In the genomic region with DNA sequence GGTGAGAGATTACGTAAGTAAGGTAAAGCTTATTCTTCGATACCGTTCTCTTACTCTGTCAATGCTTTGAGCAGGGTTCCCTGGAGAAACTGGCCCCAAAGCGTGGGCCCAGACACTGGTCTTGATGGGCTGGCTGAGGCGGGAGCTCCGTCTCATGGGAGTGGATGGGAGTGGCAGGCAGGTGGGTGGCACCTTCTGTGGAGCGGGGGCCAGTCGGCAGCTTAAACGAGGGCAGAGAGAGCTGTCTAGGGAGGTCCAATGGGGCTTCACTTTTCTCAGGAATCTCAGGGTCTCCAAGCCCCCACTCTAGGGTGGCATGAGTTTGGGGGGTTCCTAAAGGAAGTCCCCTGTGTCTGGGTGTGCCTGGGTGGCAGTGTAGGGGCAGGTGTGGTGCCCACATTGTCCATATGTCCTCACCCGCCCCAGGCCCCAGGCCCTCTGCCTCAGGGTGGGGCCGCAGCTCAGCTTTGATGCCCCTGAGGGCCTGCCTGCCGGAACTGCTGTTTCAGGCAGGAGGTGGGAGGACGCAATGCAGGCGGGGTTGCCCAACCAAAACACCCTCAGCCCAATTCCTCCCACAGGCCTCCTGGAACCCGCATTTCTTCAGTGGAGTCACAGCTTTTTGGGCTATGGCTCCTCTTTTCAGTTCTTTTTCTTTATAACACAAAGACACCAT, we compare ENCODE assay signal across 1 cellular context.
A peak's percentile ranks its signal among the peaks of the same experiment; 100 is the strongest.
TF ChIP-seq lines count a peak whose summit lies in the region.

No MANE protein-coding gene starts in this region.

TF ChIP-seq in K562, 482 proteins besides CTCF, POLR2A, EP300 and RAD21 (continued from another document):
- TF ChIP-seq SAFB2 (IDR thresholded peaks at IDR 0.05; ENCODE audit: borderline replicate concordance, low read depth, low read length, severe bottlenecking) (no peak), HDAC1 (IDR thresholded peaks at IDR 0.05) (no peak), FOXK2 (conservative IDR thresholded peaks at IDR 0.05 in 1 of 2, IDR thresholded peaks at IDR 0.05 in 1 of 2; ENCODE audit: low read depth in 2 of 2) (no peak), FOXK1 (CRISPR knock-in tag; IDR thresholded peaks at IDR 0.05; ENCODE audit: borderline replicate concordance) (no peak), CREM (IDR thresholded peaks at IDR 0.05; ENCODE audit: low read depth) (no peak), PTRF (tag; IDR thresholded peaks at IDR 0.05) (no peak), SOX6 (IDR thresholded peaks at IDR 0.05) (no peak), BHLHE40 (IDR thresholded peaks at IDR 0.05; ENCODE audit: low read length) (no peak), ZNF23 (CRISPR knock-in tag; IDR thresholded peaks at IDR 0.05) (no peak), ZFX (CRISPR knock-in tag; IDR thresholded peaks at IDR 0.05) (peak; percentile 33), BRCA1 (IDR thresholded peaks at IDR 0.05) (no peak), BRCA1 (CRISPR knock-in tag; IDR thresholded peaks at IDR 0.05) (0 out of 2 replicates have a peak, but pooled peaks have one; percentile 28), NRF1 (conservative IDR thresholded peaks at IDR 0.05 in 1 of 2, IDR thresholded peaks at IDR 0.05 in 1 of 2) (no peak), MTA1 (IDR thresholded peaks at IDR 0.05; ENCODE audit: borderline replicate concordance) (no peak), CBX1 (IDR thresholded peaks at IDR 0.05; ENCODE audit: low read depth) (0 out of 2 replicates have a peak, but pooled peaks have one; percentile 4), ZNF584 (CRISPR knock-in tag; IDR thresholded peaks at IDR 0.05; ENCODE audit: low read depth) (0 out of 2 replicates have a peak, but pooled peaks have one; percentile 21), BRD9 (IDR thresholded peaks at IDR 0.05; ENCODE audit: low read depth, partially characterized antibody) (no peak), ZNF780A (CRISPR knock-in tag; IDR thresholded peaks at IDR 0.05) (no peak), ZC3H4 (CRISPR knock-in tag; IDR thresholded peaks at IDR 0.05; ENCODE audit: borderline replicate concordance) (peak; percentile 74), ZC3H11A (IDR thresholded peaks at IDR 0.05; ENCODE audit: low read depth, low read length) (no peak), L3MBTL2 (IDR thresholded peaks at IDR 0.05) (no peak), HLTF (IDR thresholded peaks at IDR 0.05) (no peak), ARID1B (IDR thresholded peaks at IDR 0.05) (no peak), SRSF7 (optimal IDR thresholded peaks at IDR 0.05; ENCODE audit: low read depth, low read length) (no peak), SAFB (IDR thresholded peaks at IDR 0.05; ENCODE audit: borderline replicate concordance, low read depth, low read length) (no peak)
- TF ChIP-seq, protein P1, sequence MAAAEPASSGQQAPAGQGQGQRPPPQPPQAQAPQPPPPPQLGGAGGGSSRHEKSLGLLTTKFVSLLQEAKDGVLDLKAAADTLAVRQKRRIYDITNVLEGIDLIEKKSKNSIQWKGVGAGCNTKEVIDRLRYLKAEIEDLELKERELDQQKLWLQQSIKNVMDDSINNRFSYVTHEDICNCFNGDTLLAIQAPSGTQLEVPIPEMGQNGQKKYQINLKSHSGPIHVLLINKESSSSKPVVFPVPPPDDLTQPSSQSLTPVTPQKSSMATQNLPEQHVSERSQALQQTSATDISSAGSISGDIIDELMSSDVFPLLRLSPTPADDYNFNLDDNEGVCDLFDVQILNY (CRISPR knock-in tag; IDR thresholded peaks at IDR 0.05): no peak
- TF ChIP-seq, protein P2, sequence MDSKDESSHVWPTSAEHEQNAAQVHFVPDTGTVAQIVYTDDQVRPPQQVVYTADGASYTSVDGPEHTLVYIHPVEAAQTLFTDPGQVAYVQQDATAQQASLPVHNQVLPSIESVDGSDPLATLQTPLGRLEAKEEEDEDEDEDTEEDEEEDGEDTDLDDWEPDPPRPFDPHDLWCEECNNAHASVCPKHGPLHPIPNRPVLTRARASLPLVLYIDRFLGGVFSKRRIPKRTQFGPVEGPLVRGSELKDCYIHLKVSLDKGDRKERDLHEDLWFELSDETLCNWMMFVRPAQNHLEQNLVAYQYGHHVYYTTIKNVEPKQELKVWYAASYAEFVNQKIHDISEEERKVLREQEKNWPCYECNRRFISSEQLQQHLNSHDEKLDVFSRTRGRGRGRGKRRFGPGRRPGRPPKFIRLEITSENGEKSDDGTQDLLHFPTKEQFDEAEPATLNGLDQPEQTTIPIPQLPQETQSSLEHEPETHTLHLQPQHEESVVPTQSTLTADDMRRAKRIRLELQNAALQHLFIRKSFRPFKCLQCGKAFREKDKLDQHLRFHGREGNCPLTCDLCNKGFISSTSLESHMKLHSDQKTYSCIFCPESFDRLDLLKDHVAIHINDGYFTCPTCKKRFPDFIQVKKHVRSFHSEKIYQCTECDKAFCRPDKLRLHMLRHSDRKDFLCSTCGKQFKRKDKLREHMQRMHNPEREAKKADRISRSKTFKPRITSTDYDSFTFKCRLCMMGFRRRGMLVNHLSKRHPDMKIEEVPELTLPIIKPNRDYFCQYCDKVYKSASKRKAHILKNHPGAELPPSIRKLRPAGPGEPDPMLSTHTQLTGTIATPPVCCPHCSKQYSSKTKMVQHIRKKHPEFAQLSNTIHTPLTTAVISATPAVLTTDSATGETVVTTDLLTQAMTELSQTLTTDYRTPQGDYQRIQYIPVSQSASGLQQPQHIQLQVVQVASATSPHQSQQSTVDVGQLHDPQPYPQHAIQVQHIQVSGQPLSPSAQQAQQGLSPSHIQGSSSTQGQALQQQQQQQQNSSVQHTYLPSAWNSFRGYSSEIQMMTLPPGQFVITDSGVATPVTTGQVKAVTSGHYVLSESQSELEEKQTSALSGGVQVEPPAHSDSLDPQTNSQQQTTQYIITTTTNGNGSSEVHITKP (IDR thresholded peaks at IDR 0.05; ENCODE audit: partially characterized antibody): no peak
- TF ChIP-seq, protein P3, sequence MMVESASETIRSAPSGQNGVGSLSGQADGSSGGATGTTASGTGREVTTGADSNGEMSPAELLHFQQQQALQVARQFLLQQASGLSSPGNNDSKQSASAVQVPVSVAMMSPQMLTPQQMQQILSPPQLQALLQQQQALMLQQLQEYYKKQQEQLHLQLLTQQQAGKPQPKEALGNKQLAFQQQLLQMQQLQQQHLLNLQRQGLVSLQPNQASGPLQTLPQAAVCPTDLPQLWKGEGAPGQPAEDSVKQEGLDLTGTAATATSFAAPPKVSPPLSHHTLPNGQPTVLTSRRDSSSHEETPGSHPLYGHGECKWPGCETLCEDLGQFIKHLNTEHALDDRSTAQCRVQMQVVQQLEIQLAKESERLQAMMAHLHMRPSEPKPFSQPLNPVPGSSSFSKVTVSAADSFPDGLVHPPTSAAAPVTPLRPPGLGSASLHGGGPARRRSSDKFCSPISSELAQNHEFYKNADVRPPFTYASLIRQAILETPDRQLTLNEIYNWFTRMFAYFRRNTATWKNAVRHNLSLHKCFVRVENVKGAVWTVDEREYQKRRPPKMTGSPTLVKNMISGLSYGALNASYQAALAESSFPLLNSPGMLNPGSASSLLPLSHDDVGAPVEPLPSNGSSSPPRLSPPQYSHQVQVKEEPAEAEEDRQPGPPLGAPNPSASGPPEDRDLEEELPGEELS (CRISPR knock-in tag; IDR thresholded peaks at IDR 0.05; ENCODE audit: borderline replicate concordance): no peak
- TF ChIP-seq, protein P4, sequence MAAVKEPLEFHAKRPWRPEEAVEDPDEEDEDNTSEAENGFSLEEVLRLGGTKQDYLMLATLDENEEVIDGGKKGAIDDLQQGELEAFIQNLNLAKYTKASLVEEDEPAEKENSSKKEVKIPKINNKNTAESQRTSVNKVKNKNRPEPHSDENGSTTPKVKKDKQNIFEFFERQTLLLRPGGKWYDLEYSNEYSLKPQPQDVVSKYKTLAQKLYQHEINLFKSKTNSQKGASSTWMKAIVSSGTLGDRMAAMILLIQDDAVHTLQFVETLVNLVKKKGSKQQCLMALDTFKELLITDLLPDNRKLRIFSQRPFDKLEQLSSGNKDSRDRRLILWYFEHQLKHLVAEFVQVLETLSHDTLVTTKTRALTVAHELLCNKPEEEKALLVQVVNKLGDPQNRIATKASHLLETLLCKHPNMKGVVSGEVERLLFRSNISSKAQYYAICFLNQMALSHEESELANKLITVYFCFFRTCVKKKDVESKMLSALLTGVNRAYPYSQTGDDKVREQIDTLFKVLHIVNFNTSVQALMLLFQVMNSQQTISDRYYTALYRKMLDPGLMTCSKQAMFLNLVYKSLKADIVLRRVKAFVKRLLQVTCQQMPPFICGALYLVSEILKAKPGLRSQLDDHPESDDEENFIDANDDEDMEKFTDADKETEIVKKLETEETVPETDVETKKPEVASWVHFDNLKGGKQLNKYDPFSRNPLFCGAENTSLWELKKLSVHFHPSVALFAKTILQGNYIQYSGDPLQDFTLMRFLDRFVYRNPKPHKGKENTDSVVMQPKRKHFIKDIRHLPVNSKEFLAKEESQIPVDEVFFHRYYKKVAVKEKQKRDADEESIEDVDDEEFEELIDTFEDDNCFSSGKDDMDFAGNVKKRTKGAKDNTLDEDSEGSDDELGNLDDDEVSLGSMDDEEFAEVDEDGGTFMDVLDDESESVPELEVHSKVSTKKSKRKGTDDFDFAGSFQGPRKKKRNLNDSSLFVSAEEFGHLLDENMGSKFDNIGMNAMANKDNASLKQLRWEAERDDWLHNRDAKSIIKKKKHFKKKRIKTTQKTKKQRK (IDR thresholded peaks at IDR 0.05; ENCODE audit: borderline replicate concordance, low read depth, low read length): no peak
- TF ChIP-seq, protein P5, sequence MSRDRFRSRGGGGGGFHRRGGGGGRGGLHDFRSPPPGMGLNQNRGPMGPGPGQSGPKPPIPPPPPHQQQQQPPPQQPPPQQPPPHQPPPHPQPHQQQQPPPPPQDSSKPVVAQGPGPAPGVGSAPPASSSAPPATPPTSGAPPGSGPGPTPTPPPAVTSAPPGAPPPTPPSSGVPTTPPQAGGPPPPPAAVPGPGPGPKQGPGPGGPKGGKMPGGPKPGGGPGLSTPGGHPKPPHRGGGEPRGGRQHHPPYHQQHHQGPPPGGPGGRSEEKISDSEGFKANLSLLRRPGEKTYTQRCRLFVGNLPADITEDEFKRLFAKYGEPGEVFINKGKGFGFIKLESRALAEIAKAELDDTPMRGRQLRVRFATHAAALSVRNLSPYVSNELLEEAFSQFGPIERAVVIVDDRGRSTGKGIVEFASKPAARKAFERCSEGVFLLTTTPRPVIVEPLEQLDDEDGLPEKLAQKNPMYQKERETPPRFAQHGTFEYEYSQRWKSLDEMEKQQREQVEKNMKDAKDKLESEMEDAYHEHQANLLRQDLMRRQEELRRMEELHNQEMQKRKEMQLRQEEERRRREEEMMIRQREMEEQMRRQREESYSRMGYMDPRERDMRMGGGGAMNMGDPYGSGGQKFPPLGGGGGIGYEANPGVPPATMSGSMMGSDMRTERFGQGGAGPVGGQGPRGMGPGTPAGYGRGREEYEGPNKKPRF (IDR thresholded peaks at IDR 0.05; ENCODE audit: low read depth, low read length): no peak
